15 cellular contexts compared by ENCODE assay signal in the genomic region with DNA sequence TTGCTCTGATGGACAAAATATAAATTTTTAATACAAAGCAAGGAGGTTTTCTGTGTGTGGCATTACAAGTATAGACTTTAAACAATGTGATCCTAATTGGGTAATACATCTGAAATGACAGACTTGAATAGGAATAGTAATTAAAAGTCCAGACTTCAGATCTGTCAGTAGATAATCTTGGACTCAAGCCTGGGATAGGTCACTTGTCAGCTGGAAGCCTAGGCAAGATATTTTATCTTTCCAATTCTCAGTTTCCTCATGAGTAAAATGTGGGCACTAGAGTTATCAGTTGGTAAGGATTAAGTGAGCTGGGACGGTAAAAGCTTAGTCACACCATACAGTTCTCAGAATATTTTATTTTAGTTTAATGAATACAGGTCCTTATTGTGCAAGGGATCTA. TPM values are rescaled to one million over a fixed set of nuclear protein-coding genes. Genes with fewer than 3 reads are reported as not detected.
DNase-seq lines count a peak whose midpoint lies in the region; ATAC-seq, FAIRE-seq and TF ChIP-seq lines count a peak whose summit lies in the region.
"Had no signal": no experiment of that assay in that cellular context is flagged by ENCODE, and none has a peak within 500 bp of the region (broad histone marks: within the 10 kb centered on the region; RNA-seq: fewer than 3 reads in every experiment).

No MANE protein-coding gene starts in this region.

- no TSS peak for BruUV-seq in A673 (replicated peaks; lab: Mats Ljungman, UMichigan)

- H3K27me3 ChIP-seq in A673 (replicated peaks; ENCODE audit: insufficient read depth, low read depth, low read length, poor library complexity): no peaks in the 10 kb centered on the region

- DNase-seq in A673 (ENCODE audit: low spot score) (no peak), RCC 7860 (ENCODE audit: low spot score) (peak; percentile 63), amniotic epithelial cell (ENCODE audit: low read depth) (peak; percentile 24), retinal pigment epithelial cell (ENCODE audit: low read depth) (peak; percentile 36), HTR-8/SVneo (ENCODE audit: insufficient read length, low spot score) (no peak)
- DNase-seq: 8988T; CD8-positive, alpha-beta T cell; COR-L47; DND-41; GDM1; GOT3; H9; KG1 had no signal

- peak overlapping the region; percentile 19 for H3K27ac ChIP-seq in A673 (ENCODE audit: low read depth, low read length, poor library complexity, severe bottlenecking)

- intact Hi-C loops in A673 (cut with micrococcal nuclease; ENCODE audit: unreplicated experiment): no loop called here

- POLR2A ChIA-PET in A673 (lab: Charles Lee; ENCODE audit: low non-redundant PET): no interaction called here

- TF ChIP-seq CTCF in A673 (conservative IDR thresholded peaks at IDR 0.05; ENCODE audit: low read depth, low read length) (peak; percentile 11; the same call in 1 of the 2 replicates), retinal pigment epithelial cell (conservative IDR thresholded peaks at IDR 0.05; ENCODE audit: low read depth, low read length) (no peak)

- ATAC-seq in GM18868 (IDR thresholded peaks at IDR 0.05; ENCODE audit: unreplicated experiment) (no peak), GM18517 (IDR thresholded peaks at IDR 0.05; ENCODE audit: unreplicated experiment) (no peak)
- ATAC-seq: CD8-positive, alpha-beta T cell had no signal

- CTCF ChIA-PET in A673 (lab: Charles Lee): no interaction called here

- peaks cover 9% of the 10 kb centered on the region for H3K4me1 ChIP-seq in A673 (ENCODE audit: insufficient read depth, low read length, poor library complexity, severe bottlenecking)

- H3K4me3 ChIP-seq in A673 (ENCODE audit: low read depth, low read length, poor library complexity, severe bottlenecking) (no peak overlapping the region), retinal pigment epithelial cell (ENCODE audit: low read length) (no peak overlapping the region)

- H3K9me3 ChIP-seq in A673 (ENCODE audit: low read depth, low read length, poor library complexity, severe bottlenecking): no peaks in the 10 kb centered on the region

- H3K36me3 ChIP-seq in A673 (ENCODE audit: insufficient read depth, low read length, poor library complexity, severe bottlenecking): no peaks in the 10 kb centered on the region

- FAIRE-seq in RCC 7860 (lab: Jason Lieb, UNC) (peak; percentile 98), HTR-8/SVneo (lab: Jason Lieb, UNC) (no peak)

RNA-seq across cellular contexts. Expression of gene ZMYND11, which starts 10.4 kb away (rescaled TPM):
- 81.2 and 82.8 TPM in 2 replicates for total RNA-seq in A673 (2021)

Comparison
In these comparisons a context has a peak if more than half of its experiments do, and no peak if none do; other contexts are left out.
1. DNase-seq: peak in RCC 7860 (single experiment), amniotic epithelial cell (single experiment) and retinal pigment epithelial cell (single experiment); none in A673 (single experiment) and HTR-8/SVneo (single experiment).